ENCODE assay signal across 22 cellular contexts in genomic region chr20:53038328-53038727, GRCh38.
"Had no signal": no experiment of that assay in that cellular context is flagged by ENCODE, and none has a peak within 500 bp of the region (broad histone marks: within the 10 kb centered on the region; RNA-seq: fewer than 3 reads in every experiment).

No MANE protein-coding gene starts in this region.

- H3K9me3 Mint-ChIP-seq: naive thymus-derived CD4-positive, alpha-beta T cell; nephron; stimulated activated naive B cell treated with anti-CD40 and anti-IgM and Interleukin-4, amounts not matched to agents 10 μg/mL and 1 μg/mL and 100 μg/mL, for 72 hours; stimulated activated naive CD8-positive, alpha-beta T cell treated with anti-CD3 and anti-CD28 coated beads, Interleukin-15, Interleukin-2, amounts not matched to agents 100 ng/mL and 50 ng/mL, for 24 hours had no signal

- H3K27ac Mint-ChIP-seq: mesothelial cell of epicardium; nephron; stimulated activated naive B cell treated with anti-CD40 and anti-IgM and Interleukin-4, amounts not matched to agents 10 μg/mL and 1 μg/mL and 100 μg/mL, for 72 hours; stimulated activated naive CD8-positive, alpha-beta T cell treated with anti-CD3 and anti-CD28 coated beads, Interleukin-15, Interleukin-2, amounts not matched to agents 100 ng/mL and 50 ng/mL, for 24 hours had no signal

- H3K36me3 Mint-ChIP-seq: stimulated activated naive B cell treated with anti-CD40 and anti-IgM and Interleukin-4, amounts not matched to agents 10 μg/mL and 1 μg/mL and 100 μg/mL, for 72 hours had no signal

- H3K27me3 Mint-ChIP-seq: naive thymus-derived CD4-positive, alpha-beta T cell; stimulated activated naive B cell treated with anti-CD40 and anti-IgM and Interleukin-4, amounts not matched to agents 10 μg/mL and 1 μg/mL and 100 μg/mL, for 72 hours; stimulated activated naive CD8-positive, alpha-beta T cell treated with anti-CD3 and anti-CD28 coated beads, Interleukin-15, Interleukin-2, amounts not matched to agents 100 ng/mL and 50 ng/mL, for 24 hours had no signal

- DNase-seq: dermis blood vessel endothelial cell; effector memory CD4-positive, alpha-beta T cell; esophagus squamous epithelium; foreskin melanocyte; glutamatergic neuron; heart right ventricle; hippocampal formation; left cardiac atrium; left lung; mesenchymal stem cell; naive thymus-derived CD4-positive, alpha-beta T cell; occipital lobe; ovary; posterior cingulate gyrus; psoas muscle; right cardiac atrium; spleen; stimulated activated naive B cell treated with anti-CD40 and anti-IgM and Interleukin-4, amounts not matched to agents 10 μg/mL and 1 μg/mL and 100 μg/mL, for 72 hours; upper lobe of right lung had no signal

- H3K4me3 Mint-ChIP-seq: mesothelial cell of epicardium; naive thymus-derived CD4-positive, alpha-beta T cell; nephron; stimulated activated naive B cell treated with anti-CD40 and anti-IgM and Interleukin-4, amounts not matched to agents 10 μg/mL and 1 μg/mL and 100 μg/mL, for 72 hours; stimulated activated naive CD8-positive, alpha-beta T cell treated with anti-CD3 and anti-CD28 coated beads, Interleukin-15, Interleukin-2, amounts not matched to agents 100 ng/mL and 50 ng/mL, for 24 hours had no signal
